Comparison of ENCODE assay signal across 8 cellular contexts in genomic region chr10:30432631-30433285, GRCh38. TPM values are rescaled to one million over a fixed set of nuclear protein-coding genes. Genes with fewer than 3 reads are reported as not detected.
DNase-seq lines count a peak whose midpoint lies in the region; ATAC-seq and TF ChIP-seq lines count a peak whose summit lies in the region.

No MANE protein-coding gene starts in this region.

- DNase-seq in heart right ventricle (peak; percentile 26 to 32), retinal pigment epithelial cell (ENCODE audit: low read depth) (no peak), NCI-H2171 (lab: John Stamatoyannopoulos, UW) (no peak), erythroblast (lab: John Stamatoyannopoulos, UW) (no peak)
- no peak for DNase-seq in activated effector memory CD4-positive, alpha-beta T cell treated with Interleukin-2 at 50 U/mL for 16 hours

- WGBS in heart right ventricle, 2 donors = 34 to 36% methylated on average over 32 of the region's 32 CpGs

- no peak for TF ChIP-seq POLR2A in erythroblast (IDR thresholded peaks at IDR 0.05; ENCODE audit: low read length)

- TF ChIP-seq CTCF in VCaP (conservative IDR thresholded peaks at IDR 0.05) = no peak
- TF ChIP-seq CTCF in heart right ventricle (IDR thresholded peaks at IDR 0.05) = peak in 1 of 9 donors; percentile 17
- TF ChIP-seq CTCF in retinal pigment epithelial cell (conservative IDR thresholded peaks at IDR 0.05; ENCODE audit: low read depth, low read length) = no peak

- intact Hi-C loops in heart right ventricle (cut with DNase I) = no loop called here

- no peaks in the 10 kb centered on the region for H3K9me3 ChIP-seq in heart right ventricle

- peaks cover 0 to 9% (median 0%) of the 10 kb centered on the region in 9 donors for H3K36me3 ChIP-seq in heart right ventricle

- peak overlapping the region; percentile 74 to 98 (median 94) for H3K4me3 ChIP-seq in heart right ventricle
- peak overlapping the region; percentile 90 for H3K4me3 ChIP-seq in retinal pigment epithelial cell (ENCODE audit: low read length)

- H3K27me3 ChIP-seq in heart right ventricle = no peaks in the 10 kb centered on the region

- H3K4me1 ChIP-seq in heart right ventricle = peaks cover 0 to 58% (median 52%) of the 10 kb centered on the region in 9 donors

- peak overlapping the region; percentile 79 for H3K27ac ChIP-seq in VCaP
- H3K27ac ChIP-seq in heart right ventricle = peak overlapping the region; percentile 90 to 99 (median 99)

- ATAC-seq in GM18517 (IDR thresholded peaks at IDR 0.05; ENCODE audit: unreplicated experiment) (peak; percentile 8), HG02642 (IDR thresholded peaks at IDR 0.05; ENCODE audit: poor library complexity, unreplicated experiment) (peak; percentile 8), heart right ventricle (peak in 4 of 8 donors; percentile 0 to 1 (median 1))

RNA-seq across cellular contexts. Expression of gene MAP3K8, which starts 1.2 kb away (rescaled TPM):
- 10 to 100 TPM in 3 of 10 donors, 1 to 10 TPM in 7; 2.7 to 19.2 (median 6.9) TPM for total RNA-seq in heart right ventricle
- 10 to 100 TPM in 1 of 2 donors, 1 to 10 TPM in 1; 3.8 to 14.0 TPM for polyA plus RNA-seq in heart right ventricle

Comparison
In these comparisons a context has a peak if more than half of its experiments do, and no peak if none do; other contexts are left out.
1. DNase-seq: peak in heart right ventricle (2 of 2); none in retinal pigment epithelial cell (single experiment), activated effector memory CD4-positive, alpha-beta T cell treated with Interleukin-2 at 50 U/mL for 16 hours (single experiment), NCI-H2171 (single experiment) and erythroblast (0 of 2).